20 cellular contexts compared by ENCODE assay signal in the genomic region with DNA sequence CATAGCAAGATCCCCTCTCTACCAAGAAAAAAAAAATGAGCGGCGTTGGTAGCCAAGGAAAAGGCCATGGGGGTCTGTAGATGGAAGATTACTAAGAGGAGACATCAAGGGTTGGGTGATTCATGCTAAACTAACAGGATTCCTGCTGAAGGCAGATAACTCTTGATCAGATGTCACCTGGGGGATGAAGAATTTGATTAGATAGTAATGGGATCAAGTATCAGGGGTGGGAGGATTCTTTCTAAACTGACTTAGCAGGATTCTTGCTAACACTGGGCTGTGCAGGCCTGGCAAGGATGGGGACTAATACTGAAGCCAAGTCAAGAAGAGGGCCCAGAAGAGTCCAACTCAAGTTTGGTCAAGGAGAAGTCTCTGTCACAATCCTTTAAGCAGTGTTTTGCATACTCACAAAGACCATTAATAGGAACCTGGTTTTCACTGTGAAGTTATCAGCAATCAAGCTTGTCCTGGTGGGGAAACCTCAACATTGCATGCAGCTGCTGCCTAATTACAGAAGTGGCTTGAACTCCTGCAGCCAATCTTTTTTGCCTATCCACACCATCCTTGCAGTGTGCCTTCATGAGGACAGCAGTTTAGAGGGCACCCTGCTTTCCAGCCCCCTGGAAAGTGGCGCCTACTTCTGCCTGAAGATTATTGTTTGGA.
DNase-seq lines count a peak whose midpoint lies in the region; ATAC-seq, FAIRE-seq and TF ChIP-seq lines count a peak whose summit lies in the region.
"Had no signal": no experiment of that assay in that cellular context is flagged by ENCODE, and none has a peak within 500 bp of the region (broad histone marks: within the 10 kb centered on the region; RNA-seq: fewer than 3 reads in every experiment).

No MANE protein-coding gene starts in this region.

- no peaks in the 10 kb centered on the region for H3K4me1 Mint-ChIP-seq in CD8-positive, alpha-beta T cell (ENCODE audit: low read depth)
- H3K4me1 Mint-ChIP-seq: activated CD8-positive, alpha-beta memory T cell treated with anti-CD3 and anti-CD28 coated beads, Interleukin-2, amount 10 ng/mL, durations not matched to agents 7 days and 5 days had no signal

- H3K27me3 ChIP-seq in HepG2 (ENCODE audit: control insufficient read depth in 1 of 2, insufficient read depth in 2 of 2, low read length in 2 of 2), result no peaks in the 10 kb centered on the region; a peak in 2 of 5 replicates
- H3K27me3 ChIP-seq in right lobe of liver, result no peaks in the 10 kb centered on the region
- H3K27me3 ChIP-seq in Loucy (ENCODE audit: insufficient read depth, low read length, poor library complexity, severe bottlenecking), result no peaks in the 10 kb centered on the region
- no peaks in the 10 kb centered on the region for H3K27me3 ChIP-seq in brain microvascular endothelial cell (replicated peaks)
- H3K27me3 ChIP-seq in CD8-positive, alpha-beta T cell (ENCODE audit: insufficient read depth, low read length), result no peaks in the 10 kb centered on the region
- H3K27me3 ChIP-seq: ovary had no signal

- no peak overlapping the region for H3K4me3 Mint-ChIP-seq in CD8-positive, alpha-beta T cell
- H3K4me3 Mint-ChIP-seq: activated CD8-positive, alpha-beta memory T cell treated with anti-CD3 and anti-CD28 coated beads, Interleukin-2, amount 10 ng/mL, durations not matched to agents 7 days and 5 days; activated naive CD8-positive, alpha-beta T cell had no signal

- in situ Hi-C loops in HepG2 (cut with HindIII; ENCODE audit: extremely low pct_ligation_motif_present, low pct_unique_long_range_greater_than_20kb), result no loop called here
- in situ Hi-C loops in brain microvascular endothelial cell (cut with HindIII; ENCODE audit: low pct_ligation_motif_present, low sequenced_read_pairs), result no loop called here

- ATAC-seq in HepG2 (peak; percentile 56), right lobe of liver (no peak), GM21390 (IDR thresholded peaks at IDR 0.05; ENCODE audit: unreplicated experiment) (no peak)
- no peak for ATAC-seq in CD8-positive, alpha-beta T cell
- ATAC-seq: activated CD8-positive, alpha-beta memory T cell treated with anti-CD3 and anti-CD28 coated beads, Interleukin-2, amount 10 ng/mL, durations not matched to agents 7 days and 5 days had no signal

- no peaks in the 10 kb centered on the region for H4K20me1 ChIP-seq in HepG2 (ENCODE audit: insufficient read depth, low read length)
- no peaks in the 10 kb centered on the region for H4K20me1 ChIP-seq in Loucy (ENCODE audit: insufficient read depth, low read length, poor library complexity, severe bottlenecking)

- no TSS peak for BruUV-seq in HepG2 (replicated peaks; lab: Mats Ljungman, UMichigan)

- H3K36me3 ChIP-seq in HepG2 (replicated peaks in 1 of 2; ENCODE audit: control insufficient read depth in 1 of 2, insufficient read depth in 2 of 2, low read length in 2 of 2), result no peaks in the 10 kb centered on the region
- no peaks in the 10 kb centered on the region for H3K36me3 ChIP-seq in right lobe of liver
- no peaks in the 10 kb centered on the region for H3K36me3 ChIP-seq in Loucy (ENCODE audit: insufficient read depth, low read length)
- H3K36me3 ChIP-seq in brain microvascular endothelial cell (replicated peaks), result no peaks in the 10 kb centered on the region
- H3K36me3 ChIP-seq in CD8-positive, alpha-beta T cell (ENCODE audit: insufficient read depth, low read length), result no peaks in the 10 kb centered on the region
- H3K36me3 ChIP-seq: ovary had no signal

- no peak overlapping the region for H2AFZ ChIP-seq in HepG2 (ENCODE audit: low read length)
- no peak overlapping the region for H2AFZ ChIP-seq in Loucy (ENCODE audit: low read length)

- POLR2A ChIA-PET in HepG2 (lab: Yijun Ruan, JAX), result no interaction called here
- POLR2A ChIA-PET in CD8-positive, alpha-beta T cell (lab: Charles Lee), result no interaction called here

- CTCF ChIA-PET in HepG2 (lab: Yijun Ruan, JAX; ENCODE audit: low intra/inter-chr PET ratio, low total read pairs), result no interaction called here
- CTCF ChIA-PET in CD8-positive, alpha-beta T cell (lab: Charles Lee), result no interaction called here

- no peaks in the 10 kb centered on the region for H3K36me3 Mint-ChIP-seq in CD8-positive, alpha-beta T cell
- H3K36me3 Mint-ChIP-seq: activated CD8-positive, alpha-beta memory T cell treated with anti-CD3 and anti-CD28 coated beads, Interleukin-2, amount 10 ng/mL, durations not matched to agents 7 days and 5 days had no signal

- no peak for TF ChIP-seq EP300 in HepG2 (IDR thresholded peaks at IDR 0.05; ENCODE audit: low read depth in 2 of 2, low read length in 2 of 2)
- TF ChIP-seq EP300 in HepG2 (CRISPR knock-in tag; IDR thresholded peaks at IDR 0.05; ENCODE audit: borderline replicate concordance), result no peak

- no peaks in the 10 kb centered on the region for H3K4me1 ChIP-seq in HepG2 (ENCODE audit: insufficient read depth, low read length)
- no peaks in the 10 kb centered on the region for H3K4me1 ChIP-seq in right lobe of liver
- peaks cover 9% of the 10 kb centered on the region for H3K4me1 ChIP-seq in Loucy (ENCODE audit: insufficient read depth, low read length, poor library complexity, severe bottlenecking)
- H3K4me1 ChIP-seq in CD8-positive, alpha-beta T cell (ENCODE audit: insufficient read depth, low read length), result no peaks in the 10 kb centered on the region

- TF ChIP-seq POLR2A in HepG2 (IDR thresholded peaks at IDR 0.05; ENCODE audit: insufficient read depth in 1 of 2, low read depth in 2 of 2, low read length in 2 of 2) (no peak), right lobe of liver (IDR thresholded peaks at IDR 0.05) (no peak)

- no peak for TF ChIP-seq RAD21 in HepG2 (CRISPR knock-in tag; IDR thresholded peaks at IDR 0.05)

- H3K9me2 ChIP-seq in Loucy (replicated peaks; ENCODE audit: low read depth, low read length), result no peaks in the 10 kb centered on the region

- DNase-seq in HepG2 (ENCODE audit: low spot score) (no peak), right lobe of liver (no peak), brain microvascular endothelial cell (no peak), kidney tubule cell (ENCODE audit: low spot score) (no peak), putamen (ENCODE audit: low spot score) (no peak)
- no peak for DNase-seq in CD8-positive, alpha-beta T cell
- DNase-seq: activated CD8-positive, alpha-beta memory T cell treated with anti-CD3 and anti-CD28 coated beads, Interleukin-2, amount 10 ng/mL, durations not matched to agents 7 days and 5 days; cerebellar nuclear complex; DMS153; mesenchymal stem cell; NCI-H1105 treated with DMSO at 0.1 percent for 48 hours; NCI-H446 treated with DMSO at 0.1 percent for 48 hours; ovary; SHP77 treated with DMSO at 0.1 percent for 48 hours; stimulated activated CD4-positive, alpha-beta T cell treated with anti-CD3 and anti-CD28 coated beads, Interleukin-1b, Interleukin-23, amount 100 ng/mL, for 48 hours had no signal

- no peaks in the 10 kb centered on the region for H3K9me3 Mint-ChIP-seq in CD8-positive, alpha-beta T cell

- H3K9me3 ChIP-seq in HepG2 (ENCODE audit: low read length) (no peaks in the 10 kb centered on the region), right lobe of liver (no peaks in the 10 kb centered on the region), Loucy (ENCODE audit: insufficient read depth, low read depth, low read length) (no peaks in the 10 kb centered on the region)
- H3K9me3 ChIP-seq in CD8-positive, alpha-beta T cell (ENCODE audit: low read length), result no peaks in the 10 kb centered on the region
- H3K9me3 ChIP-seq: ovary had no signal

- WGBS in HepG2 (ENCODE audit: low lambda C conversion rate), result 59% methylated on average over 3 of the region's 3 CpGs
- 100% methylated on average over 3 of the region's 3 CpGs for WGBS in right lobe of liver (ENCODE audit: insufficient coverage, low coverage, low lambda C conversion rate, missing lambda C conversion rate)

- no peaks in the 10 kb centered on the region for H3F3A ChIP-seq in Loucy (ENCODE audit: low read depth)

- H3K4me2 ChIP-seq in HepG2 (ENCODE audit: low read depth, low read length), result no peak overlapping the region
- no peak overlapping the region for H3K4me2 ChIP-seq in Loucy (ENCODE audit: low read depth, low read length, poor library complexity, severe bottlenecking)

- no peak overlapping the region for H3K27ac ChIP-seq in HepG2 (ENCODE audit: extremely low read length, insufficient read depth, low read length)
- no peak overlapping the region for H3K27ac ChIP-seq in right lobe of liver
- no peak overlapping the region for H3K27ac ChIP-seq in brain microvascular endothelial cell
- H3K27ac ChIP-seq in CD8-positive, alpha-beta T cell (ENCODE audit: low read depth, low read length), result no peak overlapping the region
- H3K27ac ChIP-seq: ovary had no signal

- no peaks in the 10 kb centered on the region for H3K79me2 ChIP-seq in HepG2 (ENCODE audit: insufficient read depth, low read length)
- no peaks in the 10 kb centered on the region for H3K79me2 ChIP-seq in Loucy (ENCODE audit: insufficient read depth, low read length)

- H3K27ac Mint-ChIP-seq in CD8-positive, alpha-beta T cell, result no peak overlapping the region
- H3K27ac Mint-ChIP-seq: activated CD8-positive, alpha-beta memory T cell treated with anti-CD3 and anti-CD28 coated beads, Interleukin-2, amount 10 ng/mL, durations not matched to agents 7 days and 5 days; activated naive CD8-positive, alpha-beta T cell had no signal

- FAIRE-seq in HepG2 (lab: Jason Lieb, UNC), result no peak
- FAIRE-seq: HTR-8/SVneo, urothelium cell line had no signal

- no peak overlapping the region for H3K9ac ChIP-seq in HepG2 (ENCODE audit: insufficient read depth, low read depth, low read length)
- no peak overlapping the region for H3K9ac ChIP-seq in Loucy (ENCODE audit: low read depth, low read length, poor library complexity, severe bottlenecking)

- no peaks in the 10 kb centered on the region for H3K27me3 Mint-ChIP-seq in CD8-positive, alpha-beta T cell (ENCODE audit: low read depth)
- H3K27me3 Mint-ChIP-seq: activated naive CD8-positive, alpha-beta T cell had no signal

- TF ChIP-seq CTCF in HepG2 (CRISPR knock-in tag; IDR thresholded peaks at IDR 0.05), result no peak
- TF ChIP-seq CTCF in right lobe of liver (IDR thresholded peaks at IDR 0.05), result no peak
- peak; percentile 56 for TF ChIP-seq CTCF in Loucy (conservative IDR thresholded peaks at IDR 0.05; ENCODE audit: low read length)
- peak; percentile 14 for TF ChIP-seq CTCF in brain microvascular endothelial cell (IDR thresholded peaks at IDR 0.05; ENCODE audit: low read depth, low read length, missing control alignments)
- TF ChIP-seq CTCF in CD8-positive, alpha-beta T cell (IDR thresholded peaks at IDR 0.05), result no peak

- H3K4me3 ChIP-seq in HepG2 (replicated peaks in 1 of 3; ENCODE audit: insufficient read depth in 1 of 3, low read depth in 2 of 3, low read length in 3 of 3), result no peak overlapping the region
- H3K4me3 ChIP-seq in right lobe of liver, result no peak overlapping the region
- H3K4me3 ChIP-seq in Loucy (ENCODE audit: low read length, poor library complexity, severe bottlenecking), result no peak overlapping the region
- no peak overlapping the region for H3K4me3 ChIP-seq in brain microvascular endothelial cell (ENCODE audit: low read depth, low read length)
- H3K4me3 ChIP-seq in CD8-positive, alpha-beta T cell (ENCODE audit: low read depth, low read length), result no peak overlapping the region
- H3K4me3 ChIP-seq: ovary had no signal

- intact Hi-C loops in HepG2 (cut with micrococcal nuclease; ENCODE audit: unreplicated experiment) (no loop called here), right lobe of liver (cut with DNase I) (no loop called here)
- intact Hi-C loops in CD8-positive, alpha-beta T cell (cut with DNase I, micrococcal nuclease), result no loop called here

TF ChIP-seq in HepG2, 621 proteins besides CTCF, POLR2A, EP300 and RAD21 (continues in another document):
- TF ChIP-seq ZNF205 (CRISPR knock-in tag; IDR thresholded peaks at IDR 0.05), result no peak

Comparison
In these comparisons a context has a peak if more than half of its experiments do, and no peak if none do; other contexts are left out.
1. CTCF ChIP-seq: peak in Loucy (single experiment) and brain microvascular endothelial cell (single experiment); none in HepG2 (single experiment), right lobe of liver (0 of 4) and CD8-positive, alpha-beta T cell (single experiment).